In the genomic region with DNA sequence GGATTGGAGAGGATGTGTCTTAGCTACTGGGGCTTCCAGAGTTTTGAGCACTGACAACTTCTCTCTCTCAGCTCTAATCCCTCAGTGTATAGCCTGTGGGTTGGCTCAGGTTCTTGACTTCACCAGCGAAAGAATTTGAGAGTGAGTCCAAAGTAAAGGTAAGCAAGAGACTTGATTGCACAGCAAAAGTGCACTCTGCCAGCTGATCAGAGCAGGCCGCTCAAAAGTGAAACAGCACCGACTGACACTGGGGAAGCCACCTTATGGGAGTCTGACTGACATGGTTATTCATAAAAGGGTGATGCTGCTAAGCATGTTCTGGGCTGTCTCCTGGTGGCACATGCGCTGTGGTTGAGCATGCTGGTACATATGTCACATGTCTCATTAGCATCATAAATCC, we compare ENCODE assay signal across 34 cellular contexts.
"Had no signal": no experiment of that assay in that cellular context is flagged by ENCODE, and none has a peak within 500 bp of the region (broad histone marks: within the 10 kb centered on the region; RNA-seq: fewer than 3 reads in every experiment).

No MANE protein-coding gene starts in this region.

- FAIRE-seq: astrocyte, TTC549 had no signal

- ATAC-seq: activated CD8-positive, alpha-beta T cell treated with anti-CD3 and anti-CD28 coated beads for 36 hours; activated naive CD8-positive, alpha-beta T cell treated with anti-CD3 and anti-CD28 coated beads, Interleukin-2, amount 50 U/mL, for 24 hours; activated T-cell treated with anti-CD3 and anti-CD28 coated beads, Interleukin-2, amount 50 U/mL, for 4 hours; activated T-cell treated with anti-CD3 and anti-CD28 coated beads, Interleukin-2, amount 50 U/mL, for 72 hours; activated T-helper 17 cell treated with anti-CD3 and anti-CD28 coated beads, Interleukin-2, amount 50 U/mL, for 72 hours; body of pancreas had no signal

- H3K9me3 ChIP-seq: body of pancreas had no signal

- H3K27ac ChIP-seq: body of pancreas, brain microvascular endothelial cell, breast epithelium, cardiac muscle cell, VCaP had no signal

- H3K4me1 ChIP-seq: body of pancreas, breast epithelium had no signal

- H3K36me3 ChIP-seq: brain microvascular endothelial cell, breast epithelium, cardiac muscle cell had no signal

- H3K4me3 ChIP-seq: body of pancreas, breast epithelium, cardiac muscle cell had no signal

- DNase-seq: activated B cell treated with CpG ODN at 0.5 μM for 24 hours; activated CD4-positive, alpha-beta memory T cell treated with anti-CD3 and anti-CD28 coated beads for 36 hours; activated CD4-positive, alpha-beta T cell treated with anti-CD3 and anti-CD28 coated beads for 4 hours; activated CD4-positive, alpha-beta T cell treated with anti-CD3 and anti-CD28 coated beads, Interleukin-2, amount 10 ng/mL, durations not matched to agents 24 days and 14 days; activated CD4-positive, alpha-beta T cell treated with anti-CD3 and anti-CD28 coated beads, Interleukin-2, amount 50 U/mL, for 1 hour; activated CD4-positive, alpha-beta T cell treated with anti-CD3 and anti-CD28 coated beads, Interleukin-2, amount 50 U/mL, for 4 hours; activated CD4-positive, CD25-positive, alpha-beta regulatory T cell treated with anti-CD3 and anti-CD28 coated beads, Interleukin-2, amount 50 U/mL, for 72 hours; activated CD8-positive, alpha-beta memory T cell treated with anti-CD3 and anti-CD28 coated beads, Interleukin-2, amount 50 U/mL, for 4 hours; activated CD8-positive, alpha-beta T cell treated with anti-CD3 and anti-CD28 coated beads for 36 hours; activated effector memory CD4-positive, alpha-beta T cell treated with anti-CD3 and anti-CD28 coated beads, Interleukin-2, amount 50 U/mL, for 16 hours; activated gamma-delta T cell treated with Interleukin-2 at 50 U/mL for 16 hours; activated naive CD4-positive, alpha-beta T cell; activated naive CD4-positive, alpha-beta T cell treated with anti-CD3 and anti-CD28 coated beads for 36 hours; activated naive CD8-positive, alpha-beta T cell treated with anti-CD3 and anti-CD28 coated beads, Interleukin-2, amount 10 ng/mL, durations not matched to agents 7 days and 5 days; activated naive CD8-positive, alpha-beta T cell treated with anti-CD3 and anti-CD28 coated beads, Interleukin-2, amount 50 U/mL, for 24 hours; activated T-cell treated with anti-CD3 and anti-CD28 coated beads for 4 hours; activated T-cell treated with anti-CD3 and anti-CD28 coated beads, Interleukin-2, amount 50 U/mL, for 1 hour; activated T-cell treated with anti-CD3 and anti-CD28 coated beads, Interleukin-2, amount 50 U/mL, for 4 hours; activated T-cell treated with anti-CD3 and anti-CD28 coated beads, Interleukin-2, amount 50 U/mL, for 72 hours; amygdala; anterior cingulate cortex; body of pancreas; brain microvascular endothelial cell; caudate nucleus; cerebellar nuclear complex; T-helper 1 cell; T-helper 2 cell; T-helper 9 cell had no signal

- H3K27me3 ChIP-seq: body of pancreas, brain microvascular endothelial cell, breast epithelium, cardiac muscle cell had no signal
